19 cellular contexts compared by ENCODE assay signal in genomic region chr6:31422587-31422986, GRCh38. TPM values are rescaled to one million over a fixed set of nuclear protein-coding genes. Genes with fewer than 3 reads are reported as not detected.
A peak's percentile ranks its signal among the peaks of the same experiment; 100 is the strongest.
DNase-seq lines count a peak whose midpoint lies in the region; ATAC-seq, FAIRE-seq and TF ChIP-seq lines count a peak whose summit lies in the region.
"Had no signal": no experiment of that assay in that cellular context is flagged by ENCODE, and none has a peak within 500 bp of the region (broad histone marks: within the 10 kb centered on the region; RNA-seq: fewer than 3 reads in every experiment).

No MANE protein-coding gene starts in this region.

- H3K79me2 ChIP-seq in HepG2 (ENCODE audit: insufficient read depth, low read length) = no peaks in the 10 kb centered on the region

- DNase-seq in HepG2 (ENCODE audit: low spot score) = no peak
- DNase-seq in right lobe of liver = no peak
- DNase-seq in Panc1 (ENCODE audit: low read depth, low spot score) = no peak
- peak; percentile 81 for DNase-seq in esophagus muscularis mucosa (ENCODE audit: extremely low spot score)
- DNase-seq in GM12892 (ENCODE audit: insufficient read length) = no peak
- DNase-seq in ureter (ENCODE audit: low spot score) = no peak
- no peak for DNase-seq in glomerular visceral epithelial cell (ENCODE audit: extremely low spot score)
- DNase-seq: BE2C; C1 segment of cervical spinal cord; CD4-positive, CD25-positive, alpha-beta regulatory T cell; CD8-positive, alpha-beta memory T cell; COR-L47; DMS 273 treated with DMSO at 0.1 percent for 48 hours; GDM1; GOT3; H7; HFFc6 had no signal

- intact Hi-C loops in HepG2 (cut with micrococcal nuclease; ENCODE audit: unreplicated experiment) = no loop called here
- intact Hi-C loops in right lobe of liver (cut with DNase I) = no loop called here
- intact Hi-C loops in Panc1 (cut with micrococcal nuclease; ENCODE audit: unreplicated experiment) = no loop called here
- intact Hi-C loops in esophagus muscularis mucosa (cut with DNase I) = no loop called here

- in situ Hi-C loops in HepG2 (cut with HindIII; ENCODE audit: extremely low pct_ligation_motif_present, low pct_unique_long_range_greater_than_20kb) (no loop called here), Panc1 (cut with HindIII; ENCODE audit: low pct_unique_long_range_greater_than_20kb, low sequenced_read_pairs) (no loop called here)

- CTCF ChIA-PET in HepG2 (lab: Yijun Ruan, JAX; ENCODE audit: low intra/inter-chr PET ratio, low total read pairs) = no interaction called here
- CTCF ChIA-PET in Panc1 (lab: Charles Lee) = no interaction called here

- TF ChIP-seq CTCF in HepG2 (CRISPR knock-in tag; IDR thresholded peaks at IDR 0.05) (peak; percentile 26; the same call in 1 of the 2 replicates), right lobe of liver (IDR thresholded peaks at IDR 0.05) (no peak), Panc1 (IDR thresholded peaks at IDR 0.05) (no peak), esophagus muscularis mucosa (IDR thresholded peaks at IDR 0.05) (no peak)

- TF ChIP-seq EP300 in HepG2 (IDR thresholded peaks at IDR 0.05; ENCODE audit: low read depth in 2 of 2, low read length in 2 of 2) = no peak
- TF ChIP-seq EP300 in HepG2 (CRISPR knock-in tag; IDR thresholded peaks at IDR 0.05; ENCODE audit: borderline replicate concordance) = no peak
- no peak for TF ChIP-seq EP300 in esophagus muscularis mucosa (IDR thresholded peaks at IDR 0.05)

- H3K36me3 ChIP-seq in HepG2 (replicated peaks in 1 of 2; ENCODE audit: control insufficient read depth in 1 of 2, insufficient read depth in 2 of 2, low read length in 2 of 2) = no peaks in the 10 kb centered on the region
- H3K36me3 ChIP-seq in right lobe of liver = no peaks in the 10 kb centered on the region
- H3K36me3 ChIP-seq in Panc1 (ENCODE audit: control insufficient read depth, insufficient read depth, low read length) = no peaks in the 10 kb centered on the region
- H3K36me3 ChIP-seq in esophagus muscularis mucosa = peaks cover 0 to 6% (median 1%) of the 10 kb centered on the region in 4 donors
- H3K36me3 ChIP-seq: BE2C had no signal

- no peak overlapping the region for H3K4me3 ChIP-seq in HepG2 (replicated peaks in 1 of 3; ENCODE audit: insufficient read depth in 1 of 3, low read depth in 2 of 3, low read length in 3 of 3)
- no peak overlapping the region for H3K4me3 ChIP-seq in right lobe of liver
- H3K4me3 ChIP-seq in Panc1 (ENCODE audit: low read depth in 2 of 2, low read length in 2 of 2) = no peak overlapping the region
- no peak overlapping the region for H3K4me3 ChIP-seq in esophagus muscularis mucosa

- TF ChIP-seq POLR2A in HepG2 (IDR thresholded peaks at IDR 0.05; ENCODE audit: insufficient read depth in 1 of 2, low read depth in 2 of 2, low read length in 2 of 2) (no peak), right lobe of liver (IDR thresholded peaks at IDR 0.05) (no peak), esophagus muscularis mucosa (IDR thresholded peaks at IDR 0.05; ENCODE audit: low read depth) (no peak), GM12892 (IDR thresholded peaks at IDR 0.05; ENCODE audit: low read depth, low read length) (no peak)

- H4K20me1 ChIP-seq in HepG2 (ENCODE audit: insufficient read depth, low read length) = no peaks in the 10 kb centered on the region

- H3K9me3 ChIP-seq in HepG2 (ENCODE audit: low read length) = no peaks in the 10 kb centered on the region
- H3K9me3 ChIP-seq in right lobe of liver = no peaks in the 10 kb centered on the region
- no peaks in the 10 kb centered on the region for H3K9me3 ChIP-seq in Panc1 (ENCODE audit: control insufficient read depth, insufficient read depth, low read depth, low read length)
- H3K9me3 ChIP-seq in esophagus muscularis mucosa = no peaks in the 10 kb centered on the region
- H3K9me3 ChIP-seq: BE2C had no signal

- no peaks in the 10 kb centered on the region; the same call in 1 of the 2 replicates for H3K4me1 ChIP-seq in HepG2 (ENCODE audit: insufficient read depth, low read length)
- H3K4me1 ChIP-seq in right lobe of liver = no peaks in the 10 kb centered on the region
- H3K4me1 ChIP-seq in Panc1 (ENCODE audit: control insufficient read depth, insufficient read depth, low read length) = no peaks in the 10 kb centered on the region
- H3K4me1 ChIP-seq in esophagus muscularis mucosa = no peaks in the 10 kb centered on the region
- H3K4me1 ChIP-seq: BE2C had no signal

- H3K27me3 ChIP-seq in HepG2 (ENCODE audit: control insufficient read depth in 1 of 2, insufficient read depth in 2 of 2, low read length in 2 of 2) (no peaks in the 10 kb centered on the region), right lobe of liver (no peaks in the 10 kb centered on the region), Panc1 (ENCODE audit: control insufficient read depth, insufficient read depth, low read length) (no peaks in the 10 kb centered on the region), esophagus muscularis mucosa (no peaks in the 10 kb centered on the region)

- peak; percentile 51; the same call in 2 of the 3 replicates for ATAC-seq in HepG2
- no peak for ATAC-seq in right lobe of liver
- 0 out of 2 replicates have a peak, but pooled peaks have one; percentile 15 for ATAC-seq in Panc1
- ATAC-seq: HCT116 had no signal

- POLR2A ChIA-PET in HepG2 (lab: Yijun Ruan, JAX) (interaction anchor here (1.1 to 1.8 kb wide), 2 partner anchors 19 to 40 kb away, joined by 4 read pairs; partner anchors contain the start of gene MICA), Panc1 (lab: Charles Lee) (no interaction called here)

- no peak overlapping the region for H3K4me2 ChIP-seq in HepG2 (ENCODE audit: low read depth, low read length)

- BruUV-seq in HepG2 (replicated peaks; lab: Mats Ljungman, UMichigan) = no TSS peak
- no TSS peak for BruUV-seq in Panc1 (replicated peaks; lab: Mats Ljungman, UMichigan)

- peak; percentile 69 for FAIRE-seq in HepG2 (lab: Jason Lieb, UNC)
- no peak for FAIRE-seq in GM12892 (lab: Jason Lieb, UNC)
- FAIRE-seq: HTR-8/SVneo had no signal

- no peak overlapping the region for H3K9ac ChIP-seq in HepG2 (ENCODE audit: insufficient read depth, low read depth, low read length)

- WGBS in HepG2 (ENCODE audit: low lambda C conversion rate) = 36% methylated on average over 3 of the region's 3 CpGs
- 60% methylated on average over 3 of the region's 3 CpGs for WGBS in right lobe of liver (ENCODE audit: insufficient coverage, low coverage, low lambda C conversion rate, missing lambda C conversion rate)
- WGBS in esophagus muscularis mucosa = 74% methylated on average over 3 of the region's 3 CpGs

- no peak for TF ChIP-seq RAD21 in HepG2 (CRISPR knock-in tag; IDR thresholded peaks at IDR 0.05)

- no peak overlapping the region for H3K27ac ChIP-seq in HepG2 (ENCODE audit: extremely low read length, insufficient read depth, low read length)
- no peak overlapping the region for H3K27ac ChIP-seq in right lobe of liver
- no peak overlapping the region for H3K27ac ChIP-seq in Panc1 (ENCODE audit: low read length)
- no peak overlapping the region for H3K27ac ChIP-seq in esophagus muscularis mucosa (replicated peaks in 1 of 4)

- no peak overlapping the region for H2AFZ ChIP-seq in HepG2 (ENCODE audit: low read length)

TF ChIP-seq in HepG2, 621 proteins besides CTCF, POLR2A, EP300 and RAD21 (continues in another document):
- TF ChIP-seq BCL6 (CRISPR knock-in tag; IDR thresholded peaks at IDR 0.05) = peak; percentile 44
- no peak for TF ChIP-seq ZNF276 (CRISPR knock-in tag; IDR thresholded peaks at IDR 0.05; ENCODE audit: low read depth)

RNA-seq across cellular contexts. Expression of gene MICA, which starts 19.2 kb away (rescaled TPM):
- 20.5 and 38.1 TPM in 2 replicates for total RNA-seq in HepG2 (2016; rRNA removed; fragmentation: Illumina TruSeq; extraction: Trizol)
- total RNA-seq in HepG2 (2016; cell fraction: cytosol; rRNA removed; fragmentation: Illumina TruSeq; extraction: Trizol; ENCODE audit: low read depth) = 12.0 and 12.9 TPM in 2 replicates
- 20.8 and 39.1 TPM in 2 replicates for total RNA-seq in HepG2 (2016; cell fraction: insoluble cytoplasmic fraction; rRNA removed; fragmentation: Illumina TruSeq; extraction: Trizol)
- 19.5 and 19.6 TPM in 2 replicates for total RNA-seq in HepG2 (2016; cell fraction: membrane; rRNA removed; fragmentation: Illumina TruSeq; extraction: Trizol)
- 32.4 and 40.0 TPM in 2 replicates for total RNA-seq in HepG2 (2016; cell fraction: nucleus; rRNA removed; fragmentation: Illumina TruSeq; extraction: Trizol)
- 21.6 and 29.3 TPM in 2 replicates for polyA plus RNA-seq in HepG2 (2011; rRNA removed)
- polyA plus RNA-seq in HepG2 (2011; cell fraction: cytosol; rRNA removed) = 28.9 and 34.6 TPM in 2 replicates
- 28.9 and 39.2 TPM in 2 replicates for polyA plus RNA-seq in HepG2 (2011; cell fraction: nucleus; rRNA removed)
- polyA plus RNA-seq in HepG2 (2012) = 19.3 and 38.6 TPM in 2 replicates
- polyA plus RNA-seq in HepG2 (2016; cell fraction: cytosol; fragmentation: Illumina TruSeq; extraction: Trizol; ENCODE audit: low read depth) = 9.5 TPM in 2 replicates
- polyA plus RNA-seq in HepG2 (2016; cell fraction: insoluble cytoplasmic fraction; fragmentation: Illumina TruSeq; extraction: Trizol; ENCODE audit: low read depth) = 17.8 and 18.4 TPM in 2 replicates
- 13.7 and 14.7 TPM in 2 replicates for polyA plus RNA-seq in HepG2 (2016; cell fraction: membrane; fragmentation: Illumina TruSeq; extraction: Trizol; ENCODE audit: low read depth)
- polyA plus RNA-seq in HepG2 (2016; cell fraction: nucleus; fragmentation: Illumina TruSeq; extraction: Trizol; ENCODE audit: insufficient read depth, low read depth) = 58.2 and 58.4 TPM in 2 replicates
- polyA minus RNA-seq in HepG2 (2011; rRNA and poly(A)+ RNA removed; ENCODE audit: low replicate concordance) = 22.9 and 58.3 TPM in 2 replicates
- 11.5 and 17.3 TPM in 2 replicates for polyA minus RNA-seq in HepG2 (2011; cell fraction: cytosol; rRNA and poly(A)+ RNA removed)
- polyA minus RNA-seq in HepG2 (2011; cell fraction: nucleus; rRNA and poly(A)+ RNA removed) = 10.6 and 18.5 TPM in 2 replicates
- 10 to 100 TPM in 1 of 6 experiments, 1 to 10 TPM in 5; 2.5 to 10.9 (median 6.1) TPM for total RNA-seq in right lobe of liver
- 33.9 TPM for total RNA-seq in Panc1 (2021; ENCODE audit: unreplicated experiment)
- polyA plus RNA-seq in Panc1 (2012; ENCODE audit: insufficient read length) = 27.7 TPM
- total RNA-seq in esophagus muscularis mucosa = 10 to 100 TPM; 18.9 to 35.4 (median 22.3) TPM
- polyA plus RNA-seq in GM12892 (2012; ENCODE audit: missing spikeins) = 8.2 TPM
- total RNA-seq in ureter = 27.7 TPM

Comparison
In these comparisons a context has a peak if more than half of its experiments do, and no peak if none do; other contexts are left out.
1. ATAC-seq: peak in HepG2 (single experiment) and Panc1 (single experiment); none in right lobe of liver (0 of 4).